1 cellular context compared by ENCODE assay signal in the genomic region with DNA sequence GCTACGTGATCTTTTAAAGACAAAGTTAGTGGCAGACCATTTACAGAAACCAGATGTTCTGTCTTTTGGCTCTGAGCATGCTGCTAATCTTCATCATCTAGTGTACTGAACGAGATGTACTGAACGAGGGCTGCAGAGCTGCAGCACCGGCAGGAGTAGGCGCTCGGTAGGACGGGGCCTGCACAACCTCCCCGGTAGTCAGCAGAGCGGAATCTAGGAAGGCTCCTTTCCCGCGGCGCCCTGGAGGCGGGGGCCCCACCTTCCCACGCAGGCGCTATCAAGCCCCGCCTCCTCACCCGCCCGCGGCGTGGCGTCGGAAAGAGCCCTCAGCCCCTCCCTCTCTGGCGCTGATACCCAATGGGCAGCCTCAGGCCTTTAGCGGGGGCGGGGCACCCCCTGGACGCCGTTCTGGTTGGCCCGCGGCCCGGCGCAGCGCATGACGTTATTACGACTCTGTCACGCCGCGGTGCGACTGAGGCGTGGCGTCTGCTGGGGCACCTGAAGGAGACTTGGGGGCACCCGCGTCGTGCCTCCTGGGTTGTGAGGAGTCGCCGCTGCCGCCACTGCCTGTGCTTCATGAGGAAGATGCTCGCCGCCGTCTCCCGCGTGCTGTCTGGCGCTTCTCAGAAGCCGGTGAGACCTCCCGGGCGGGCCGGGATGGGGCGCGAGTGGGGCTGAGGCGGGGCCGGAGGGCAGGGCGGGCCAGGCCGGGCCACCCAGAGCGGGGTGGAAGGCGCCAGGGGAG.
A peak's percentile ranks its signal among the peaks of the same experiment; 100 is the strongest.
TF ChIP-seq lines count a peak whose summit lies in the region.

A gene (plus strand): TSS at position 466 of the 745 bp plus-strand sequence. CDS start 111 bp downstream, at position 577.

TF ChIP-seq in GM12878, 131 proteins besides CTCF, POLR2A, EP300 and RAD21 (continued from another document and continues in another):
- TF ChIP-seq LARP7 (IDR thresholded peaks at IDR 0.05) (peak; percentile 22), TAF1 (IDR thresholded peaks at IDR 0.05; ENCODE audit: borderline replicate concordance, low read depth, low read length) (no peak), CBX3 (IDR thresholded peaks at IDR 0.05; ENCODE audit: borderline replicate concordance, low read depth) (no peak), ZSCAN29 (IDR thresholded peaks at IDR 0.05) (no peak), STAT1 (conservative IDR thresholded peaks at IDR 0.05) (no peak), RFX5 (IDR thresholded peaks at IDR 0.05; ENCODE audit: low read depth, low read length) (peak; percentile 42; the same call in 1 of the 2 replicates), ASH2L (IDR thresholded peaks at IDR 0.05; ENCODE audit: borderline replicate concordance, low read depth) (no peak), MTA3 (IDR thresholded peaks at IDR 0.05; ENCODE audit: borderline replicate concordance, low read length) (no peak), TBL1XR1 (IDR thresholded peaks at IDR 0.05; ENCODE audit: low read depth, low read length) (no peak), NR2C2 (IDR thresholded peaks at IDR 0.05; ENCODE audit: borderline replicate concordance, control insufficient read depth, insufficient read length, low read depth) (no peak), BHLHE40 (IDR thresholded peaks at IDR 0.05; ENCODE audit: borderline replicate concordance in 1 of 2, low read depth in 2 of 2, low read length in 1 of 2) (peak in 1 of 2 experiments; percentile 65; a peak in 1 of 4 replicates), ZNF207 (IDR thresholded peaks at IDR 0.05; ENCODE audit: borderline replicate concordance) (no peak), NBN (IDR thresholded peaks at IDR 0.05) (no peak), IRF4 (IDR thresholded peaks at IDR 0.05; ENCODE audit: low read depth, low read length) (no peak), SUPT20H (IDR thresholded peaks at IDR 0.05; ENCODE audit: borderline replicate concordance, control insufficient read depth, low read depth, low read length) (no peak), POLR2AphosphoS5 (IDR thresholded peaks at IDR 0.05; ENCODE audit: low read length) (peak; percentile 56; the same call in 1 of the 2 replicates), PML (IDR thresholded peaks at IDR 0.05; ENCODE audit: low read length) (no peak), SUZ12 (IDR thresholded peaks at IDR 0.05; ENCODE audit: unreplicated experiment) (no peak), RB1 (IDR thresholded peaks at IDR 0.05; ENCODE audit: borderline replicate concordance) (no peak), NFYA (IDR thresholded peaks at IDR 0.05; ENCODE audit: borderline replicate concordance, low read depth, low read length) (no peak), CBFB (IDR thresholded peaks at IDR 0.05; ENCODE audit: low read depth) (no peak), ZNF274 (IDR thresholded peaks at IDR 0.05; ENCODE audit: insufficient read depth, insufficient read length) (no peak), SRF (IDR thresholded peaks at IDR 0.05; ENCODE audit: low read depth in 2 of 2, low read length in 2 of 2) (no peak), JUND (IDR thresholded peaks at IDR 0.05; ENCODE audit: low read depth, low read length) (no peak), IKZF1 (conservative IDR thresholded peaks at IDR 0.05) (peak; percentile 43; the same call in 1 of the 2 replicates), POU2F2 (IDR thresholded peaks at IDR 0.05; ENCODE audit: borderline replicate concordance, low read depth, low read length) (no peak), SP1 (IDR thresholded peaks at IDR 0.05; ENCODE audit: low read depth, low read length) (peak; percentile 52), CHD4 (IDR thresholded peaks at IDR 0.05) (no peak), TCF7 (IDR thresholded peaks at IDR 0.05; ENCODE audit: borderline replicate concordance) (no peak), SIN3A (IDR thresholded peaks at IDR 0.05; ENCODE audit: low read depth, low read length) (no peak), GABPA (IDR thresholded peaks at IDR 0.05; ENCODE audit: low read depth) (no peak), EED (IDR thresholded peaks at IDR 0.05; ENCODE audit: low read depth) (no peak), BRCA1 (IDR thresholded peaks at IDR 0.05; ENCODE audit: low read depth, low read length) (no peak), MTA2 (IDR thresholded peaks at IDR 0.05; ENCODE audit: low read depth) (no peak), HDAC6 (IDR thresholded peaks at IDR 0.05; ENCODE audit: unreplicated experiment) (no peak), BMI1 (IDR thresholded peaks at IDR 0.05; ENCODE audit: borderline replicate concordance) (no peak), NFIC (IDR thresholded peaks at IDR 0.05; ENCODE audit: low read depth, low read length) (no peak), BCL11A (IDR thresholded peaks at IDR 0.05; ENCODE audit: low read depth, low read length) (no peak), NRF1 (conservative IDR thresholded peaks at IDR 0.05; ENCODE audit: low read depth, low read length) (no peak)
- TF ChIP-seq, protein P1, sequence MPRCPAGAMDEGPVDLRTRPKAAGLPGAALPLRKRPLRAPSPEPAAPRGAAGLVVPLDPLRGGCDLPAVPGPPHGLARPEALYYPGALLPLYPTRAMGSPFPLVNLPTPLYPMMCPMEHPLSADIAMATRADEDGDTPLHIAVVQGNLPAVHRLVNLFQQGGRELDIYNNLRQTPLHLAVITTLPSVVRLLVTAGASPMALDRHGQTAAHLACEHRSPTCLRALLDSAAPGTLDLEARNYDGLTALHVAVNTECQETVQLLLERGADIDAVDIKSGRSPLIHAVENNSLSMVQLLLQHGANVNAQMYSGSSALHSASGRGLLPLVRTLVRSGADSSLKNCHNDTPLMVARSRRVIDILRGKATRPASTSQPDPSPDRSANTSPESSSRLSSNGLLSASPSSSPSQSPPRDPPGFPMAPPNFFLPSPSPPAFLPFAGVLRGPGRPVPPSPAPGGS (IDR thresholded peaks at IDR 0.05; ENCODE audit: borderline replicate concordance, insufficient read depth, low read depth, low read length, poor library complexity, severe bottlenecking) = no peak
- TF ChIP-seq, protein P2, sequence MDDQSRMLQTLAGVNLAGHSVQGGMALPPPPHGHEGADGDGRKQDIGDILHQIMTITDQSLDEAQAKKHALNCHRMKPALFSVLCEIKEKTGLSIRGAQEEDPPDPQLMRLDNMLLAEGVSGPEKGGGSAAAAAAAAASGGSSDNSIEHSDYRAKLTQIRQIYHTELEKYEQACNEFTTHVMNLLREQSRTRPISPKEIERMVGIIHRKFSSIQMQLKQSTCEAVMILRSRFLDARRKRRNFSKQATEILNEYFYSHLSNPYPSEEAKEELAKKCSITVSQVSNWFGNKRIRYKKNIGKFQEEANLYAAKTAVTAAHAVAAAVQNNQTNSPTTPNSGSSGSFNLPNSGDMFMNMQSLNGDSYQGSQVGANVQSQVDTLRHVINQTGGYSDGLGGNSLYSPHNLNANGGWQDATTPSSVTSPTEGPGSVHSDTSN (IDR thresholded peaks at IDR 0.05; ENCODE audit: insufficient replicate concordance, low read depth, low read length) = no peak
- TF ChIP-seq, protein P3, sequence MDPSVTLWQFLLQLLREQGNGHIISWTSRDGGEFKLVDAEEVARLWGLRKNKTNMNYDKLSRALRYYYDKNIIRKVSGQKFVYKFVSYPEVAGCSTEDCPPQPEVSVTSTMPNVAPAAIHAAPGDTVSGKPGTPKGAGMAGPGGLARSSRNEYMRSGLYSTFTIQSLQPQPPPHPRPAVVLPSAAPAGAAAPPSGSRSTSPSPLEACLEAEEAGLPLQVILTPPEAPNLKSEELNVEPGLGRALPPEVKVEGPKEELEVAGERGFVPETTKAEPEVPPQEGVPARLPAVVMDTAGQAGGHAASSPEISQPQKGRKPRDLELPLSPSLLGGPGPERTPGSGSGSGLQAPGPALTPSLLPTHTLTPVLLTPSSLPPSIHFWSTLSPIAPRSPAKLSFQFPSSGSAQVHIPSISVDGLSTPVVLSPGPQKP (IDR thresholded peaks at IDR 0.05; ENCODE audit: low read depth, low read length) = no peak
- TF ChIP-seq, protein P4, sequence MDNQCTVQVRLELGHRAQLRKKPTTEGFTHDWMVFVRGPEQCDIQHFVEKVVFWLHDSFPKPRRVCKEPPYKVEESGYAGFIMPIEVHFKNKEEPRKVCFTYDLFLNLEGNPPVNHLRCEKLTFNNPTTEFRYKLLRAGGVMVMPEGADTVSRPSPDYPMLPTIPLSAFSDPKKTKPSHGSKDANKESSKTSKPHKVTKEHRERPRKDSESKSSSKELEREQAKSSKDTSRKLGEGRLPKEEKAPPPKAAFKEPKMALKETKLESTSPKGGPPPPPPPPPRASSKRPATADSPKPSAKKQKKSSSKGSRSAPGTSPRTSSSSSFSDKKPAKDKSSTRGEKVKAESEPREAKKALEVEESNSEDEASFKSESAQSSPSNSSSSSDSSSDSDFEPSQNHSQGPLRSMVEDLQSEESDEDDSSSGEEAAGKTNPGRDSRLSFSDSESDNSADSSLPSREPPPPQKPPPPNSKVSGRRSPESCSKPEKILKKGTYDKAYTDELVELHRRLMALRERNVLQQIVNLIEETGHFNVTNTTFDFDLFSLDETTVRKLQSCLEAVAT (IDR thresholded peaks at IDR 0.05) = no peak
- TF ChIP-seq, protein P5, sequence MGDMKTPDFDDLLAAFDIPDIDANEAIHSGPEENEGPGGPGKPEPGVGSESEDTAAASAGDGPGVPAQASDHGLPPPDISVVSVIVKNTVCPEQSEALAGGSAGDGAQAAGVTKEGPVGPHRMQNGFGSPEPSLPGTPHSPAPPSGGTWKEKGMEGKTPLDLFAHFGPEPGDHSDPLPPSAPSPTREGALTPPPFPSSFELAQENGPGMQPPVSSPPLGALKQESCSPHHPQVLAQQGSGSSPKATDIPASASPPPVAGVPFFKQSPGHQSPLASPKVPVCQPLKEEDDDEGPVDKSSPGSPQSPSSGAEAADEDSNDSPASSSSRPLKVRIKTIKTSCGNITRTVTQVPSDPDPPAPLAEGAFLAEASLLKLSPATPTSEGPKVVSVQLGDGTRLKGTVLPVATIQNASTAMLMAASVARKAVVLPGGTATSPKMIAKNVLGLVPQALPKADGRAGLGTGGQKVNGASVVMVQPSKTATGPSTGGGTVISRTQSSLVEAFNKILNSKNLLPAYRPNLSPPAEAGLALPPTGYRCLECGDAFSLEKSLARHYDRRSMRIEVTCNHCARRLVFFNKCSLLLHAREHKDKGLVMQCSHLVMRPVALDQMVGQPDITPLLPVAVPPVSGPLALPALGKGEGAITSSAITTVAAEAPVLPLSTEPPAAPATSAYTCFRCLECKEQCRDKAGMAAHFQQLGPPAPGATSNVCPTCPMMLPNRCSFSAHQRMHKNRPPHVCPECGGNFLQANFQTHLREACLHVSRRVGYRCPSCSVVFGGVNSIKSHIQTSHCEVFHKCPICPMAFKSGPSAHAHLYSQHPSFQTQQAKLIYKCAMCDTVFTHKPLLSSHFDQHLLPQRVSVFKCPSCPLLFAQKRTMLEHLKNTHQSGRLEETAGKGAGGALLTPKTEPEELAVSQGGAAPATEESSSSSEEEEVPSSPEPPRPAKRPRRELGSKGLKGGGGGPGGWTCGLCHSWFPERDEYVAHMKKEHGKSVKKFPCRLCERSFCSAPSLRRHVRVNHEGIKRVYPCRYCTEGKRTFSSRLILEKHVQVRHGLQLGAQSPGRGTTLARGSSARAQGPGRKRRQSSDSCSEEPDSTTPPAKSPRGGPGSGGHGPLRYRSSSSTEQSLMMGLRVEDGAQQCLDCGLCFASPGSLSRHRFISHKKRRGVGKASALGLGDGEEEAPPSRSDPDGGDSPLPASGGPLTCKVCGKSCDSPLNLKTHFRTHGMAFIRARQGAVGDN (IDR thresholded peaks at IDR 0.05) = no peak
- TF ChIP-seq, protein P6, sequence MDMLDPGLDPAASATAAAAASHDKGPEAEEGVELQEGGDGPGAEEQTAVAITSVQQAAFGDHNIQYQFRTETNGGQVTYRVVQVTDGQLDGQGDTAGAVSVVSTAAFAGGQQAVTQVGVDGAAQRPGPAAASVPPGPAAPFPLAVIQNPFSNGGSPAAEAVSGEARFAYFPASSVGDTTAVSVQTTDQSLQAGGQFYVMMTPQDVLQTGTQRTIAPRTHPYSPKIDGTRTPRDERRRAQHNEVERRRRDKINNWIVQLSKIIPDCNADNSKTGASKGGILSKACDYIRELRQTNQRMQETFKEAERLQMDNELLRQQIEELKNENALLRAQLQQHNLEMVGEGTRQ (IDR thresholded peaks at IDR 0.05; ENCODE audit: borderline replicate concordance, low read depth, low read length) = no peak
- TF ChIP-seq, protein P7, sequence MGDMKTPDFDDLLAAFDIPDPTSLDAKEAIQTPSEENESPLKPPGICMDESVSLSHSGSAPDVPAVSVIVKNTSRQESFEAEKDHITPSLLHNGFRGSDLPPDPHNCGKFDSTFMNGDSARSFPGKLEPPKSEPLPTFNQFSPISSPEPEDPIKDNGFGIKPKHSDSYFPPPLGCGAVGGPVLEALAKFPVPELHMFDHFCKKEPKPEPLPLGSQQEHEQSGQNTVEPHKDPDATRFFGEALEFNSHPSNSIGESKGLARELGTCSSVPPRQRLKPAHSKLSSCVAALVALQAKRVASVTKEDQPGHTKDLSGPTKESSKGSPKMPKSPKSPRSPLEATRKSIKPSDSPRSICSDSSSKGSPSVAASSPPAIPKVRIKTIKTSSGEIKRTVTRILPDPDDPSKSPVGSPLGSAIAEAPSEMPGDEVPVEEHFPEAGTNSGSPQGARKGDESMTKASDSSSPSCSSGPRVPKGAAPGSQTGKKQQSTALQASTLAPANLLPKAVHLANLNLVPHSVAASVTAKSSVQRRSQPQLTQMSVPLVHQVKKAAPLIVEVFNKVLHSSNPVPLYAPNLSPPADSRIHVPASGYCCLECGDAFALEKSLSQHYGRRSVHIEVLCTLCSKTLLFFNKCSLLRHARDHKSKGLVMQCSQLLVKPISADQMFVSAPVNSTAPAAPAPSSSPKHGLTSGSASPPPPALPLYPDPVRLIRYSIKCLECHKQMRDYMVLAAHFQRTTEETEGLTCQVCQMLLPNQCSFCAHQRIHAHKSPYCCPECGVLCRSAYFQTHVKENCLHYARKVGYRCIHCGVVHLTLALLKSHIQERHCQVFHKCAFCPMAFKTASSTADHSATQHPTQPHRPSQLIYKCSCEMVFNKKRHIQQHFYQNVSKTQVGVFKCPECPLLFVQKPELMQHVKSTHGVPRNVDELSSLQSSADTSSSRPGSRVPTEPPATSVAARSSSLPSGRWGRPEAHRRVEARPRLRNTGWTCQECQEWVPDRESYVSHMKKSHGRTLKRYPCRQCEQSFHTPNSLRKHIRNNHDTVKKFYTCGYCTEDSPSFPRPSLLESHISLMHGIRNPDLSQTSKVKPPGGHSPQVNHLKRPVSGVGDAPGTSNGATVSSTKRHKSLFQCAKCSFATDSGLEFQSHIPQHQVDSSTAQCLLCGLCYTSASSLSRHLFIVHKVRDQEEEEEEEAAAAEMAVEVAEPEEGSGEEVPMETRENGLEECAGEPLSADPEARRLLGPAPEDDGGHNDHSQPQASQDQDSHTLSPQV (IDR thresholded peaks at IDR 0.05) = no peak
- TF ChIP-seq, protein P8, sequence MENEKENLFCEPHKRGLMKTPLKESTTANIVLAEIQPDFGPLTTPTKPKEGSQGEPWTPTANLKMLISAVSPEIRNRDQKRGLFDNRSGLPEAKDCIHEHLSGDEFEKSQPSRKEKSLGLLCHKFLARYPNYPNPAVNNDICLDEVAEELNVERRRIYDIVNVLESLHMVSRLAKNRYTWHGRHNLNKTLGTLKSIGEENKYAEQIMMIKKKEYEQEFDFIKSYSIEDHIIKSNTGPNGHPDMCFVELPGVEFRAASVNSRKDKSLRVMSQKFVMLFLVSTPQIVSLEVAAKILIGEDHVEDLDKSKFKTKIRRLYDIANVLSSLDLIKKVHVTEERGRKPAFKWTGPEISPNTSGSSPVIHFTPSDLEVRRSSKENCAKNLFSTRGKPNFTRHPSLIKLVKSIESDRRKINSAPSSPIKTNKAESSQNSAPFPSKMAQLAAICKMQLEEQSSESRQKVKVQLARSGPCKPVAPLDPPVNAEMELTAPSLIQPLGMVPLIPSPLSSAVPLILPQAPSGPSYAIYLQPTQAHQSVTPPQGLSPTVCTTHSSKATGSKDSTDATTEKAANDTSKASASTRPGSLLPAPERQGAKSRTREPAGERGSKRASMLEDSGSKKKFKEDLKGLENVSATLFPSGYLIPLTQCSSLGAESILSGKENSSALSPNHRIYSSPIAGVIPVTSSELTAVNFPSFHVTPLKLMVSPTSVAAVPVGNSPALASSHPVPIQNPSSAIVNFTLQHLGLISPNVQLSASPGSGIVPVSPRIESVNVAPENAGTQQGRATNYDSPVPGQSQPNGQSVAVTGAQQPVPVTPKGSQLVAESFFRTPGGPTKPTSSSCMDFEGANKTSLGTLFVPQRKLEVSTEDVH (IDR thresholded peaks at IDR 0.05; ENCODE audit: low read depth, partially characterized antibody) = no peak
